Comparison of ENCODE assay signal across 21 cellular contexts in genomic region chr2:1571477-1572417, GRCh38.
"Had no signal": no experiment of that assay in that cellular context is flagged by ENCODE, and none has a peak within 500 bp of the region (broad histone marks: within the 10 kb centered on the region; RNA-seq: fewer than 3 reads in every experiment).

No MANE protein-coding gene starts in this region.

- H3K4me3 ChIP-seq: coronary artery, left lung, mucosa of descending colon, neural progenitor cell, psoas muscle, transverse colon, vagina had no signal

- H3K27ac ChIP-seq: left lung, neural progenitor cell, psoas muscle, transverse colon, vagina had no signal

- DNase-seq: activated CD4-positive, alpha-beta T cell treated with anti-CD3 and anti-CD28 coated beads for 48 hours; activated CD8-positive, alpha-beta T cell treated with anti-CD3 and anti-CD28 coated beads for 36 hours; activated naive CD4-positive, alpha-beta T cell treated with anti-CD3 and anti-CD28 coated beads, Interleukin-2, amount 10 ng/mL, durations not matched to agents 7 days and 5 days; activated naive CD8-positive, alpha-beta T cell treated with anti-CD3 and anti-CD28 coated beads, Interleukin-2, amount 50 U/mL, for 24 hours; activated T-cell treated with anti-CD3 and anti-CD28 coated beads, Interleukin-2, amount 50 U/mL, for 24 hours; erythroblast; left lung; mucosa of descending colon; naive thymus-derived CD4-positive, alpha-beta T cell; stimulated activated CD4-positive, alpha-beta T cell treated with anti-CD3 and anti-CD28 coated beads, Interleukin-12 subunit alpha, Interleukin-12 subunit beta, amount 100 ng/mL, for 4 hours; stimulated activated CD4-positive, alpha-beta T cell treated with anti-CD3 and anti-CD28 coated beads, Interleukin-1b, Interleukin-23, amount 100 ng/mL, for 48 hours; stimulated activated naive CD4-positive, alpha-beta T cell treated with Interleukin-2 at 50 U/mL for 16 hours; substantia nigra; transverse colon had no signal

- FAIRE-seq: endometrium, frontal cortex had no signal

- H3K36me3 ChIP-seq: left lung, neural progenitor cell, transverse colon, vagina had no signal

- H3K27me3 ChIP-seq: neural progenitor cell, transverse colon, vagina had no signal

- H3K9me3 ChIP-seq: mucosa of descending colon, psoas muscle, transverse colon, vagina had no signal

- H3K4me1 ChIP-seq: left lung, neural progenitor cell, psoas muscle, transverse colon, vagina had no signal

- ATAC-seq: activated CD8-positive, alpha-beta T cell treated with anti-CD3 and anti-CD28 coated beads for 36 hours; activated naive CD8-positive, alpha-beta T cell treated with anti-CD3 and anti-CD28 coated beads, Interleukin-2, amount 50 U/mL, for 24 hours; left lung; mucosa of descending colon; naive thymus-derived CD4-positive, alpha-beta T cell; WTC11 had no signal
